In the genomic region with DNA sequence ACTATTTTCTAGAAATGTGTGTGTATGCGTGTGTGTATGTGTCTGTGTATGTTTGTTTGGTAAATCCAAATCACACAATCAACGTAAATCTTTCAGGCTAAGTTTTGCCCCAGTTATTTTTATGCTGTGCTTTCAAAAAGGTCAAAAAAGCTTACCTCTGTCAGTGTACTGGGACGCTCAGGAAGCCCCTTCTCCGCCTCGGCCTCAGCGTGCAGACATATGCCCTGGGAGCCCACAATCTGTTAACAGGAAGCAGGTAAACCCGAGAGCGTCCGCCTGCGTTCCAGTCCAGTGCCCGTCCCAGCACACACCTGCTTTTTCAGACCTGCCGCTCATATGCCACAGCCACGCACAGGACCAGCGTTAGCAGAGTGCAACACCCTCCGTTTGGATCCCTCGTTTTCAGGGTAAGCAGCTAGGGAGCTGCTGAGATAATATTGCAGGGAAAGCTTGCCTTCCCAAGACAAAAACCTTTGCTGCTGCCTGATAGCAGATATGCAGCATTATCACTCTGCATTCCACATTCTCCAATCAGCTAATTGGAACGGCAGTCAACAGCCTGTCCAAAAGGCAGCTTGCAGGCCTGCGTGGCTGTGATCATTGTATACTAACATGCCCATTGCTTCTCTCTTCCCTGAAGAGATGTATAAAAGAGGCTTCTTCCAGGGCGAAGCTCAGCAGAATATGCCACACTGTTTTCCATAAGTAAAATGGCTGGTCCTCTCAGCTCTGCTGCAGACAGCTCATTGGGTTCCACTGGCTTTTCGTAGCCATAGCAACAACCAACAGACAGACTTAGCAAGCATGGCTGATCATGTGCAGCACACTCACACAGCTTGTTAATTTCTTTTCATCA, we compare ENCODE assay signal across 1 cellular context.
TF ChIP-seq lines count a peak whose summit lies in the region.

A gene with protein sequence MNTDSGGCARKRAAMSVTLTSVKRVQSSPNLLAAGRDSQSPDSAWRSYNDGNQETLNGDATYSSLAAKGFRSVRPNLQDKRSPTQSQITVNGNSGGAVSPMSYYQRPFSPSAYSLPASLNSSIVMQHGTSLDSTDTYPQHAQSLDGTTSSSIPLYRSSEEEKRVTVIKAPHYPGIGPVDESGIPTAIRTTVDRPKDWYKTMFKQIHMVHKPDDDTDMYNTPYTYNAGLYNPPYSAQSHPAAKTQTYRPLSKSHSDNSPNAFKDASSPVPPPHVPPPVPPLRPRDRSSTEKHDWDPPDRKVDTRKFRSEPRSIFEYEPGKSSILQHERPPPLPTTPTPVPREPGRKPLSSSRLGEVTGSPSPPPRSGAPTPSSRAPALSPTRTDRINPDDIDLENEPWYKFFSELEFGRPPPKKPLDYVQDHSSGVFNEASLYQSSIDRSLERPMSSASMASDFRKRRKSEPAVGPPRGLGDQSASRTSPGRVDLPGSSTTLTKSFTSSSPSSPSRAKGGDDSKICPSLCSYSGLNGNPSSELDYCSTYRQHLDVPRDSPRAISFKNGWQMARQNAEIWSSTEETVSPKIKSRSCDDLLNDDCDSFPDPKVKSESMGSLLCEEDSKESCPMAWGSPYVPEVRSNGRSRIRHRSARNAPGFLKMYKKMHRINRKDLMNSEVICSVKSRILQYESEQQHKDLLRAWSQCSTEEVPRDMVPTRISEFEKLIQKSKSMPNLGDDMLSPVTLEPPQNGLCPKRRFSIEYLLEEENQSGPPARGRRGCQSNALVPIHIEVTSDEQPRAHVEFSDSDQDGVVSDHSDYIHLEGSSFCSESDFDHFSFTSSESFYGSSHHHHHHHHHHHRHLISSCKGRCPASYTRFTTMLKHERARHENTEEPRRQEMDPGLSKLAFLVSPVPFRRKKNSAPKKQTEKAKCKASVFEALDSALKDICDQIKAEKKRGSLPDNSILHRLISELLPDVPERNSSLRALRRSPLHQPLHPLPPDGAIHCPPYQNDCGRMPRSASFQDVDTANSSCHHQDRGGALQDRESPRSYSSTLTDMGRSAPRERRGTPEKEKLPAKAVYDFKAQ (N-terminal part only) (minus strand): TSS at position 686 of the 856 bp plus-strand sequence. CDS start 121,623 bp downstream, outside the sequence.

TF ChIP-seq in HEK293, 187 proteins besides CTCF, POLR2A, EP300 and RAD21 (continued from another document):
- TF ChIP-seq, protein P1, sequence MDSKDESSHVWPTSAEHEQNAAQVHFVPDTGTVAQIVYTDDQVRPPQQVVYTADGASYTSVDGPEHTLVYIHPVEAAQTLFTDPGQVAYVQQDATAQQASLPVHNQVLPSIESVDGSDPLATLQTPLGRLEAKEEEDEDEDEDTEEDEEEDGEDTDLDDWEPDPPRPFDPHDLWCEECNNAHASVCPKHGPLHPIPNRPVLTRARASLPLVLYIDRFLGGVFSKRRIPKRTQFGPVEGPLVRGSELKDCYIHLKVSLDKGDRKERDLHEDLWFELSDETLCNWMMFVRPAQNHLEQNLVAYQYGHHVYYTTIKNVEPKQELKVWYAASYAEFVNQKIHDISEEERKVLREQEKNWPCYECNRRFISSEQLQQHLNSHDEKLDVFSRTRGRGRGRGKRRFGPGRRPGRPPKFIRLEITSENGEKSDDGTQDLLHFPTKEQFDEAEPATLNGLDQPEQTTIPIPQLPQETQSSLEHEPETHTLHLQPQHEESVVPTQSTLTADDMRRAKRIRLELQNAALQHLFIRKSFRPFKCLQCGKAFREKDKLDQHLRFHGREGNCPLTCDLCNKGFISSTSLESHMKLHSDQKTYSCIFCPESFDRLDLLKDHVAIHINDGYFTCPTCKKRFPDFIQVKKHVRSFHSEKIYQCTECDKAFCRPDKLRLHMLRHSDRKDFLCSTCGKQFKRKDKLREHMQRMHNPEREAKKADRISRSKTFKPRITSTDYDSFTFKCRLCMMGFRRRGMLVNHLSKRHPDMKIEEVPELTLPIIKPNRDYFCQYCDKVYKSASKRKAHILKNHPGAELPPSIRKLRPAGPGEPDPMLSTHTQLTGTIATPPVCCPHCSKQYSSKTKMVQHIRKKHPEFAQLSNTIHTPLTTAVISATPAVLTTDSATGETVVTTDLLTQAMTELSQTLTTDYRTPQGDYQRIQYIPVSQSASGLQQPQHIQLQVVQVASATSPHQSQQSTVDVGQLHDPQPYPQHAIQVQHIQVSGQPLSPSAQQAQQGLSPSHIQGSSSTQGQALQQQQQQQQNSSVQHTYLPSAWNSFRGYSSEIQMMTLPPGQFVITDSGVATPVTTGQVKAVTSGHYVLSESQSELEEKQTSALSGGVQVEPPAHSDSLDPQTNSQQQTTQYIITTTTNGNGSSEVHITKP (tag by site-specific recombination; IDR thresholded peaks at IDR 0.05), result 0 out of 2 replicates have a peak, but pooled peaks have one; percentile 33
- no peak for TF ChIP-seq GLIS2 (tag by site-specific recombination; IDR thresholded peaks at IDR 0.05)
- peak; percentile 23; the same call in 1 of the 2 replicates for TF ChIP-seq HOXD13 (CRISPR knock-in tag; IDR thresholded peaks at IDR 0.05; ENCODE audit: borderline replicate concordance)
- TF ChIP-seq ZBTB8A (tag by site-specific recombination; IDR thresholded peaks at IDR 0.05), result no peak
- peak; percentile 98 for TF ChIP-seq ZBTB17 (tag by site-specific recombination; IDR thresholded peaks at IDR 0.05)
- TF ChIP-seq ZNF660 (tag by site-specific recombination; IDR thresholded peaks at IDR 0.05), result no peak
- no peak for TF ChIP-seq ZNF792 (tag by site-specific recombination; IDR thresholded peaks at IDR 0.05)
- no peak for TF ChIP-seq ZNF394 (tag by site-specific recombination; IDR thresholded peaks at IDR 0.05; ENCODE audit: borderline replicate concordance)
- no peak for TF ChIP-seq ZNF391 (tag by site-specific recombination; IDR thresholded peaks at IDR 0.05; ENCODE audit: borderline replicate concordance, low read depth)
- TF ChIP-seq TRIM28 (IDR thresholded peaks at IDR 0.05; ENCODE audit: borderline replicate concordance, low read length), result peak; percentile 82; the same call in 1 of the 2 replicates
- TF ChIP-seq ZEB2 (tag by site-specific recombination; IDR thresholded peaks at IDR 0.05), result no peak
- TF ChIP-seq, protein P2, sequence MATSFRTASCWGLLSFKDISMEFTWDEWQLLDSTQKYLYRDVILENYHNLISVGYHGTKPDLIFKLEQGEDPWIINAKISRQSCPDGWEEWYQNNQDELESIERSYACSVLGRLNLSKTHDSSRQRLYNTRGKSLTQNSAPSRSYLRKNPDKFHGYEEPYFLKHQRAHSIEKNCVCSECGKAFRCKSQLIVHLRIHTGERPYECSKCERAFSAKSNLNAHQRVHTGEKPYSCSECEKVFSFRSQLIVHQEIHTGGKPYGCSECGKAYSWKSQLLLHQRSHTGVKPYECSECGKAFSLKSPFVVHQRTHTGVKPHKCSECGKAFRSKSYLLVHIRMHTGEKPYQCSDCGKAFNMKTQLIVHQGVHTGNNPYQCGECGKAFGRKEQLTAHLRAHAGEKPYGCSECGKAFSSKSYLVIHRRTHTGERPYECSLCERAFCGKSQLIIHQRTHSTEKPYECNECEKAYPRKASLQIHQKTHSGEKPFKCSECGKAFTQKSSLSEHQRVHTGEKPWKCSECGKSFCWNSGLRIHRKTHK (tag by site-specific recombination; IDR thresholded peaks at IDR 0.05), result no peak
- no peak for TF ChIP-seq ZNF132 (tag by site-specific recombination; IDR thresholded peaks at IDR 0.05; ENCODE audit: borderline replicate concordance)
- peak; percentile 63 for TF ChIP-seq ZBTB20 (tag by site-specific recombination; IDR thresholded peaks at IDR 0.05)
- no peak for TF ChIP-seq ZBTB21 (tag by site-specific recombination; IDR thresholded peaks at IDR 0.05)
- peak; percentile 84 for TF ChIP-seq ZNF335 (tag by site-specific recombination; conservative IDR thresholded peaks at IDR 0.05)
- TF ChIP-seq ZNF600 (tag by site-specific recombination; IDR thresholded peaks at IDR 0.05), result peak; percentile 51; the same call in 1 of the 2 replicates
- TF ChIP-seq, protein P3, sequence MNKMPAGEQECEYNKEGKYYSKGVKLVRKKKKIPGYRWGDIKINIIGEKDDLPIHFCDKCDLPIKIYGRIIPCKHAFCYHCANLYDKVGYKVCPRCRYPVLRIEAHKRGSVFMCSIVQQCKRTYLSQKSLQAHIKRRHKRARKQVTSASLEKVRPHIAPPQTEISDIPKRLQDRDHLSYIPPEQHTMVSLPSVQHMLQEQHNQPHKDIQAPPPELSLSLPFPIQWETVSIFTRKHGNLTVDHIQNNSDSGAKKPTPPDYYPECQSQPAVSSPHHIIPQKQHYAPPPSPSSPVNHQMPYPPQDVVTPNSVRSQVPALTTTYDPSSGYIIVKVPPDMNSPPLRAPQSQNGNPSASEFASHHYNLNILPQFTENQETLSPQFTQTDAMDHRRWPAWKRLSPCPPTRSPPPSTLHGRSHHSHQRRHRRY (tag by site-specific recombination; IDR thresholded peaks at IDR 0.05), result no peak
- TF ChIP-seq, protein P4, sequence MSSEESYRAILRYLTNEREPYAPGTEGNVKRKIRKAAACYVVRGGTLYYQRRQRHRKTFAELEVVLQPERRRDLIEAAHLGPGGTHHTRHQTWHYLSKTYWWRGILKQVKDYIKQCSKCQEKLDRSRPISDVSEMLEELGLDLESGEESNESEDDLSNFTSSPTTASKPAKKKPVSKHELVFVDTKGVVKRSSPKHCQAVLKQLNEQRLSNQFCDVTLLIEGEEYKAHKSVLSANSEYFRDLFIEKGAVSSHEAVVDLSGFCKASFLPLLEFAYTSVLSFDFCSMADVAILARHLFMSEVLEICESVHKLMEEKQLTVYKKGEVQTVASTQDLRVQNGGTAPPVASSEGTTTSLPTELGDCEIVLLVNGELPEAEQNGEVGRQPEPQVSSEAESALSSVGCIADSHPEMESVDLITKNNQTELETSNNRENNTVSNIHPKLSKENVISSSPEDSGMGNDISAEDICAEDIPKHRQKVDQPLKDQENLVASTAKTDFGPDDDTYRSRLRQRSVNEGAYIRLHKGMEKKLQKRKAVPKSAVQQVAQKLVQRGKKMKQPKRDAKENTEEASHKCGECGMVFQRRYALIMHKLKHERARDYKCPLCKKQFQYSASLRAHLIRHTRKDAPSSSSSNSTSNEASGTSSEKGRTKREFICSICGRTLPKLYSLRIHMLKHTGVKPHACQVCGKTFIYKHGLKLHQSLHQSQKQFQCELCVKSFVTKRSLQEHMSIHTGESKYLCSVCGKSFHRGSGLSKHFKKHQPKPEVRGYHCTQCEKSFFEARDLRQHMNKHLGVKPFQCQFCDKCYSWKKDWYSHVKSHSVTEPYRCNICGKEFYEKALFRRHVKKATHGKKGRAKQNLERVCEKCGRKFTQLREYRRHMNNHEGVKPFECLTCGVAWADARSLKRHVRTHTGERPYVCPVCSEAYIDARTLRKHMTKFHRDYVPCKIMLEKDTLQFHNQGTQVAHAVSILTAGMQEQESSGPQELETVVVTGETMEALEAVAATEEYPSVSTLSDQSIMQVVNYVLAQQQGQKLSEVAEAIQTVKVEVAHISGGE (tag by site-specific recombination; conservative IDR thresholded peaks at IDR 0.05; ENCODE audit: low read depth), result peak; percentile 54; the same call in 1 of the 2 replicates
- TF ChIP-seq ZNF2 (tag by site-specific recombination; IDR thresholded peaks at IDR 0.05), result peak; percentile 73
- TF ChIP-seq KLF9 (tag by site-specific recombination; IDR thresholded peaks at IDR 0.05; ENCODE audit: low read depth), result no peak
- peak; percentile 57; the same call in 1 of the 2 replicates for TF ChIP-seq ZBTB48 (tag by site-specific recombination; IDR thresholded peaks at IDR 0.05)
- no peak for TF ChIP-seq ZNF138 (tag by site-specific recombination; IDR thresholded peaks at IDR 0.05; ENCODE audit: borderline replicate concordance)
